7 cellular contexts compared by ENCODE assay signal in the genomic region with DNA sequence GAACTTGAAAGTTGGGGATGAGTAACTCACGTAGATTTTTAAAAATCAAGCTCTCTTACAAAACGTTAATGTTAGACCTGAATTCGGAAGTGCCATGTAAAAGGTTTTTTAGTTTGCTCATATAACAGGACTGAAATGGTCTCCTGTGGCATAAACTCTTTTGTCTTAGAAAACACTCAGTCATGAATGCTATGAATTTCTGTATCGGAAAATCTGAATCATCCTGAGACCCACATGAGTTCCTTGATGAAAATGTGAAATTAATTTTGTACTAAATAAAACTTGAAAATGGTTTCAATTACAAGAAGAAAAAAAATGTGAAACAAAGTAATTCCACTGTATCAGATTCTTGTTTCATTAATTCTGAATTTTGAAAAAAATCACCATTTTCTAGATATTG.
"Had no signal": no experiment of that assay in that cellular context is flagged by ENCODE, and none has a peak within 500 bp of the region (broad histone marks: within the 10 kb centered on the region; RNA-seq: fewer than 3 reads in every experiment).

No MANE protein-coding gene starts in this region.

- H3K4me3 Mint-ChIP-seq: GM23338, H9, IgD-negative memory B cell had no signal

- H3K4me1 Mint-ChIP-seq: GM23338, H9 had no signal

- DNase-seq: H9, HCEC 1CT, KBM-7 had no signal

- H3K4me2 ChIP-seq: GM23338 had no signal

- H2AFZ ChIP-seq: GM23338 had no signal

- H3K27ac Mint-ChIP-seq: GM23338, H9, IgD-negative memory B cell had no signal

- H3K4me3 ChIP-seq: GM23338 had no signal

- H3K27ac ChIP-seq: HL-60 had no signal

- ATAC-seq: GM23338, HepG2 had no signal

- H3K9me3 Mint-ChIP-seq: GM23338, H9 had no signal
